In the genomic region with DNA sequence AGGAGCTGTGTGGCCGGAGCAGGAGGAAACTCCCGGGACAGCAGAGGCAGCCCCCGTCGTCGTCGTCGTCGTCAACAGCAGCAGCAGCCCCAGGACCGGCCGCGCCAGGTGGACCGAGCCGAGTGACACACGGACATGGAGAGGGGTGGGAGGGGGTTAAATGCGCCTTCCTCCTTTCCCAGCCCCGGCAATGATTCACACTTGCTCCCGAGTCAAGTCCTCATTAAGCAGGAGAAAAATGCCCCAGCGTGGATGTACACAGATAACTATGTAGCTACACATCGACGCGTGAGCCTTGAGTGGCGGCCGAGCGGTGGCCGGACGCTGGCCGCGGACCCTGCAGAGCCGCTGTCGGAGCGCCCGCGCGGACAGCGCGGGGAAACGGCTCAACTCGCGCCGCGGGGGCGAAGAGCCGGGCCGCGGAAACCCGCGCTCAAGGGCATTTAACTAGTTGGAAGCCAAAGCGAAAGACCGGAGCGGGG, we compare ENCODE assay signal across 8 cellular contexts. TPM values are rescaled to one million over a fixed set of nuclear protein-coding genes. Genes with fewer than 3 reads are reported as not detected.
DNase-seq lines count a peak whose midpoint lies in the region; ATAC-seq and TF ChIP-seq lines count a peak whose summit lies in the region.

No MANE protein-coding gene starts in this region.

- peak; percentile 65 for ATAC-seq in esophagus mucosa

- H3K27me3 ChIP-seq in stomach smooth muscle (ENCODE audit: control insufficient read depth in 1 of 2, insufficient read depth in 2 of 2, low read length in 2 of 2): no peaks in the 10 kb centered on the region

- DNase-seq in NCI-H345 (lab: John Stamatoyannopoulos, UW) (peak; percentile 45), NCI-H345 treated with DMSO at 0.1 percent for 48 hours (lab: John Stamatoyannopoulos, UW; ENCODE audit: unreplicated experiment) (no peak), HFF-Myc (ENCODE audit: extremely low read depth, low read depth) (no peak), NB4 (ENCODE audit: low read depth) (peak; percentile 67), mucosa of gallbladder (ENCODE audit: low spot score) (peak; percentile 43)
- peak; percentile 39 for DNase-seq in activated CD8-positive, alpha-beta memory T cell treated with anti-CD3 and anti-CD28 coated beads, Interleukin-2, amount 50 U/mL, for 4 hours

- H3K36me3 ChIP-seq in stomach smooth muscle (ENCODE audit: control insufficient read depth in 2 of 2, insufficient read depth in 2 of 2, low read length in 2 of 2): no peaks in the 10 kb centered on the region

- H3K27ac ChIP-seq in stomach smooth muscle (ENCODE audit: low read length): peak overlapping the region; percentile 93

- no peak for TF ChIP-seq POLR2A in NB4 (IDR thresholded peaks at IDR 0.05; ENCODE audit: extremely low read depth, insufficient read length)

- no peaks in the 10 kb centered on the region for H3K9me3 ChIP-seq in stomach smooth muscle (ENCODE audit: control insufficient read depth in 2 of 2, low read length in 2 of 2)

- H3K9ac ChIP-seq in stomach smooth muscle (ENCODE audit: low read length in 2 of 2): peak overlapping the region; percentile 85 to 93

- H3K4me1 ChIP-seq in stomach smooth muscle (ENCODE audit: control insufficient read depth, insufficient read depth, low read length): peaks cover 7% of the 10 kb centered on the region

- no peak for TF ChIP-seq CTCF in HFF-Myc (IDR thresholded peaks at IDR 0.05; ENCODE audit: low read depth, low read length, missing control alignments)
- no peak for TF ChIP-seq CTCF in NB4 (IDR thresholded peaks at IDR 0.05; ENCODE audit: low read depth, low read length)

- peak overlapping the region; percentile 79 for H3K4me3 ChIP-seq in HFF-Myc (replicated peaks; ENCODE audit: low read depth, low read length)
- peak overlapping the region; percentile 76 for H3K4me3 ChIP-seq in NB4 (ENCODE audit: low read depth, low read length)
- H3K4me3 ChIP-seq in stomach smooth muscle (ENCODE audit: low read length in 2 of 2): peak overlapping the region; percentile 94 to 96

RNA-seq across cellular contexts. Expression of a gene that starts 0.6 kb away (rescaled TPM):
- total RNA-seq in esophagus mucosa: 22.4 TPM
- 67.9 TPM for total RNA-seq in mucosa of gallbladder

Comparison
In these comparisons a context has a peak if more than half of its experiments do, and no peak if none do; other contexts are left out.
1. DNase-seq: peak in NCI-H345 (single experiment), NB4 (single experiment), activated CD8-positive, alpha-beta memory T cell treated with anti-CD3 and anti-CD28 coated beads, Interleukin-2, amount 50 U/mL, for 4 hours (single experiment) and mucosa of gallbladder (single experiment); none in NCI-H345 treated with DMSO at 0.1 percent for 48 hours (single experiment) and HFF-Myc (single experiment).
2. Peak in every context shown above with its lines, with median percentiles within 50 percentile points of each other: H3K4me3 ChIP-seq.